ENCODE assay signal across 15 cellular contexts in genomic region chr20:49054032-49054643, GRCh38. TPM values are rescaled to one million over a fixed set of nuclear protein-coding genes. Genes with fewer than 3 reads are reported as not detected.
DNase-seq lines count a peak whose midpoint lies in the region; ATAC-seq and TF ChIP-seq lines count a peak whose summit lies in the region.
"Had no signal": no experiment of that assay in that cellular context is flagged by ENCODE, and none has a peak within 500 bp of the region (broad histone marks: within the 10 kb centered on the region; RNA-seq: fewer than 3 reads in every experiment).

No MANE protein-coding gene starts in this region.

- no peak for DNase-seq in activated naive CD4-positive, alpha-beta T cell treated with anti-CD3 and anti-CD28 coated beads, Interleukin-2, amount 10 ng/mL, durations not matched to agents 7 days and 5 days
- DNase-seq in activated naive CD4-positive, alpha-beta T cell treated with anti-CD3 and anti-CD28 coated beads for 36 hours: no peak
- DNase-seq in WTC11 (ENCODE audit: low spot score) (no peak), pulmonary artery endothelial cell (ENCODE audit: low read depth, low spot score) (peak; percentile 33), NCI-H1048 (lab: John Stamatoyannopoulos, UW) (no peak)
- DNase-seq: foreskin melanocyte, natural killer cell, NCI-H1436, NCI-H748 treated with DMSO at 0.1 percent for 48 hours, SK-N-SH, thyroid gland had no signal

- H3K36me3 Mint-ChIP-seq in activated naive CD4-positive, alpha-beta T cell treated with anti-CD3 and anti-CD28 coated beads, Interleukin-2, amount 10 ng/mL, durations not matched to agents 7 days and 5 days: peaks cover 38% of the 10 kb centered on the region
- H3K36me3 Mint-ChIP-seq in activated naive CD4-positive, alpha-beta T cell treated with anti-CD3 and anti-CD28 coated beads for 36 hours (ENCODE audit: low read depth): peaks cover 37% of the 10 kb centered on the region
- H3K36me3 Mint-ChIP-seq in WTC11: peaks cover 40% of the 10 kb centered on the region
- H3K36me3 Mint-ChIP-seq: natural killer cell had no signal

- H3K27ac Mint-ChIP-seq in activated naive CD4-positive, alpha-beta T cell treated with anti-CD3 and anti-CD28 coated beads, Interleukin-2, amount 10 ng/mL, durations not matched to agents 7 days and 5 days: peak overlapping the region; percentile 42
- no peak overlapping the region for H3K27ac Mint-ChIP-seq in activated naive CD4-positive, alpha-beta T cell treated with anti-CD3 and anti-CD28 coated beads for 36 hours
- H3K27ac Mint-ChIP-seq in WTC11: peak overlapping the region; percentile 56
- H3K27ac Mint-ChIP-seq: natural killer cell had no signal

- POLR2A ChIA-PET in WTC11 (lab: Charles Lee): no interaction called here

- H3K4me1 Mint-ChIP-seq in activated naive CD4-positive, alpha-beta T cell treated with anti-CD3 and anti-CD28 coated beads, Interleukin-2, amount 10 ng/mL, durations not matched to agents 7 days and 5 days: peaks cover 31% of the 10 kb centered on the region
- H3K4me1 Mint-ChIP-seq in activated naive CD4-positive, alpha-beta T cell treated with anti-CD3 and anti-CD28 coated beads for 36 hours (ENCODE audit: low read depth): peaks cover 49% of the 10 kb centered on the region
- peaks cover 45% of the 10 kb centered on the region for H3K4me1 Mint-ChIP-seq in WTC11

- TF ChIP-seq CTCF in WTC11 (IDR thresholded peaks at IDR 0.05): no peak

- H3K9me3 Mint-ChIP-seq in activated naive CD4-positive, alpha-beta T cell treated with anti-CD3 and anti-CD28 coated beads, Interleukin-2, amount 10 ng/mL, durations not matched to agents 7 days and 5 days: no peaks in the 10 kb centered on the region
- H3K9me3 Mint-ChIP-seq in activated naive CD4-positive, alpha-beta T cell treated with anti-CD3 and anti-CD28 coated beads for 36 hours: no peaks in the 10 kb centered on the region
- H3K9me3 Mint-ChIP-seq in WTC11: no peaks in the 10 kb centered on the region
- H3K9me3 Mint-ChIP-seq: activated naive CD4-positive, alpha-beta T cell treated with anti-CD3 and anti-CD28 coated beads, Interleukin-2, amount 50 U/mL, for 72 hours; natural killer cell had no signal

- intact Hi-C loops in activated naive CD4-positive, alpha-beta T cell treated with anti-CD3 and anti-CD28 coated beads for 36 hours (cut with micrococcal nuclease): no loop called here

- H3K4me3 Mint-ChIP-seq in activated naive CD4-positive, alpha-beta T cell treated with anti-CD3 and anti-CD28 coated beads, Interleukin-2, amount 10 ng/mL, durations not matched to agents 7 days and 5 days: no peak overlapping the region
- H3K4me3 Mint-ChIP-seq in activated naive CD4-positive, alpha-beta T cell treated with anti-CD3 and anti-CD28 coated beads for 36 hours: no peak overlapping the region
- no peak overlapping the region for H3K4me3 Mint-ChIP-seq in WTC11
- H3K4me3 Mint-ChIP-seq: natural killer cell had no signal

- peak; percentile 58 for ATAC-seq in HG02870 (IDR thresholded peaks at IDR 0.05; ENCODE audit: unreplicated experiment)
- ATAC-seq in WTC11: no peak
- ATAC-seq in HG03442 (IDR thresholded peaks at IDR 0.05; ENCODE audit: unreplicated experiment): no peak
- no peak for ATAC-seq in HG02623 (IDR thresholded peaks at IDR 0.05; ENCODE audit: unreplicated experiment)
- ATAC-seq: activated naive CD4-positive, alpha-beta T cell treated with anti-CD3 and anti-CD28 coated beads, Interleukin-2, amount 50 U/mL, for 72 hours; natural killer cell had no signal

- CTCF ChIA-PET in activated naive CD4-positive, alpha-beta T cell treated with anti-CD3 and anti-CD28 coated beads, Interleukin-2, amount 10 ng/mL, durations not matched to agents 7 days and 5 days (lab: Charles Lee): interaction anchor here (0.7 kb wide), 1 partner anchor 104 kb away, joined by 3 read pairs; no protein-coding TSS in a partner anchor
- CTCF ChIA-PET in activated naive CD4-positive, alpha-beta T cell treated with anti-CD3 and anti-CD28 coated beads for 36 hours (lab: Charles Lee): no interaction called here
- CTCF ChIA-PET in WTC11 (lab: Charles Lee): no interaction called here

- H3K27me3 Mint-ChIP-seq in activated naive CD4-positive, alpha-beta T cell treated with anti-CD3 and anti-CD28 coated beads, Interleukin-2, amount 10 ng/mL, durations not matched to agents 7 days and 5 days: no peaks in the 10 kb centered on the region
- no peaks in the 10 kb centered on the region for H3K27me3 Mint-ChIP-seq in activated naive CD4-positive, alpha-beta T cell treated with anti-CD3 and anti-CD28 coated beads for 36 hours (ENCODE audit: low read depth)
- H3K27me3 Mint-ChIP-seq in WTC11 (ENCODE audit: low read depth): no peaks in the 10 kb centered on the region

TF ChIP-seq in WTC11, 78 proteins besides CTCF, POLR2A, EP300 and RAD21:
- no peak for TF ChIP-seq ZBTB21 (CRISPR knock-in tag; IDR thresholded peaks at IDR 0.05; ENCODE audit: borderline replicate concordance)
- TF ChIP-seq, protein P1, sequence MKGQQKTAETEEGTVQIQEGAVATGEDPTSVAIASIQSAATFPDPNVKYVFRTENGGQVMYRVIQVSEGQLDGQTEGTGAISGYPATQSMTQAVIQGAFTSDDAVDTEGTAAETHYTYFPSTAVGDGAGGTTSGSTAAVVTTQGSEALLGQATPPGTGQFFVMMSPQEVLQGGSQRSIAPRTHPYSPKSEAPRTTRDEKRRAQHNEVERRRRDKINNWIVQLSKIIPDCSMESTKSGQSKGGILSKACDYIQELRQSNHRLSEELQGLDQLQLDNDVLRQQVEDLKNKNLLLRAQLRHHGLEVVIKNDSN (CRISPR knock-in tag; IDR thresholded peaks at IDR 0.05): no peak
- TF ChIP-seq ZNF219 (CRISPR knock-in tag; IDR thresholded peaks at IDR 0.05; ENCODE audit: borderline replicate concordance): no peak
- no peak for TF ChIP-seq PRRX2 (CRISPR knock-in tag; IDR thresholded peaks at IDR 0.05)

RNA-seq across cellular contexts. Expression of gene CSE1L, which starts 8.0 kb away (rescaled TPM):
- 10 to 100 TPM; 86.1 to 88.9 TPM for total RNA-seq in activated naive CD4-positive, alpha-beta T cell treated with anti-CD3 and anti-CD28 coated beads for 36 hours
- 192 to 211 TPM (median 204 TPM) in 3 replicates for total RNA-seq in WTC11 (2021)
- total RNA-seq in pulmonary artery endothelial cell: 114 and 168 TPM in 2 replicates
